Comparison of ENCODE assay signal across 31 cellular contexts in genomic region chr7:17611611-17612010, GRCh38.
"Had no signal": no experiment of that assay in that cellular context is flagged by ENCODE, and none has a peak within 500 bp of the region (broad histone marks: within the 10 kb centered on the region; RNA-seq: fewer than 3 reads in every experiment).

No MANE protein-coding gene starts in this region.

- H3K36me3 ChIP-seq: breast epithelium, SJCRH30, WERI-Rb-1 had no signal

- H3K27ac ChIP-seq: body of pancreas, breast epithelium, SJCRH30, SK-N-MC, WERI-Rb-1 had no signal

- H3K4me1 ChIP-seq: body of pancreas, breast epithelium had no signal

- H3K9me3 ChIP-seq: body of pancreas, breast epithelium, SJCRH30 had no signal

- H3K27me3 ChIP-seq: body of pancreas, breast epithelium, SJCRH30 had no signal

- DNase-seq: activated CD4-positive, alpha-beta memory T cell treated with anti-CD3 and anti-CD28 coated beads, Interleukin-2, amount 10 ng/mL, durations not matched to agents 7 days and 5 days; activated CD4-positive, alpha-beta T cell treated with anti-CD3 and anti-CD28 coated beads for 1 hour; activated CD4-positive, alpha-beta T cell treated with anti-CD3 and anti-CD28 coated beads for 48 hours; activated CD4-positive, CD25-positive, alpha-beta regulatory T cell; activated CD8-positive, alpha-beta memory T cell treated with anti-CD3 and anti-CD28 coated beads for 24 hours; activated CD8-positive, alpha-beta memory T cell treated with anti-CD3 and anti-CD28 coated beads, Interleukin-2, amount 10 ng/mL, durations not matched to agents 7 days and 5 days; activated CD8-positive, alpha-beta memory T cell treated with anti-CD3 and anti-CD28 coated beads, Interleukin-2, amount 50 U/mL, for 48 hours; activated effector memory CD4-positive, alpha-beta T cell treated with Interleukin-2 at 50 U/mL for 16 hours; activated naive CD4-positive, alpha-beta T cell treated with anti-CD3 and anti-CD28 coated beads, Interleukin-2, amount 10 ng/mL, durations not matched to agents 7 days and 5 days; activated naive CD8-positive, alpha-beta T cell treated with anti-CD3 and anti-CD28 coated beads, Interleukin-2, amount 50 U/mL, for 24 hours; activated T-cell treated with anti-CD3 and anti-CD28 coated beads, Interleukin-2, amount 50 U/mL, for 48 hours; amniotic stem cell; aorta; body of pancreas; Karpas-422; KBM-7; NCI-H1105; NCI-H1436; NCI-H1694 treated with DMSO at 0.1 percent for 48 hours; NCI-H2029; NCI-H510A; NCI-H526; NCI-H748 treated with DMSO at 0.1 percent for 48 hours; NK-92 treated with Interleukin-12 subunit alpha and Interleukin-12 subunit beta, amount 100 ng/mL, for 24 hours; OCI-M1; Right ventricle myocardium superior; SJCRH30; T1000; WERI-Rb-1 had no signal

- ATAC-seq: activated CD8-positive, alpha-beta memory T cell treated with anti-CD3 and anti-CD28 coated beads, Interleukin-2, amount 10 ng/mL, durations not matched to agents 7 days and 5 days; activated naive CD8-positive, alpha-beta T cell treated with anti-CD3 and anti-CD28 coated beads, Interleukin-2, amount 50 U/mL, for 24 hours; body of pancreas had no signal

- H3K4me3 ChIP-seq: body of pancreas, breast epithelium, SJCRH30, SK-N-MC had no signal
